1 cellular context compared by ENCODE assay signal in genomic region chr9:124392254-124392653, GRCh38.
TF ChIP-seq lines count a peak whose summit lies in the region.

No MANE protein-coding gene starts in this region.

TF ChIP-seq in endothelial cell of umbilical vein, 7 proteins besides CTCF, POLR2A, EP300 and RAD21:
- TF ChIP-seq MAX (IDR thresholded peaks at IDR 0.05; ENCODE audit: insufficient read depth, insufficient read length) (no peak), EZH2 (IDR thresholded peaks at IDR 0.05; ENCODE audit: borderline replicate concordance, low read depth, low read length, severe bottlenecking) (no peak), POLR2AphosphoS5 (IDR thresholded peaks at IDR 0.05; ENCODE audit: insufficient read depth, low read depth, low read length) (no peak)
TF ChIP-seq in endothelial cell of umbilical vein: peak in this region for 0.
